Comparison of ENCODE assay signal across 8 cellular contexts in the genomic region with DNA sequence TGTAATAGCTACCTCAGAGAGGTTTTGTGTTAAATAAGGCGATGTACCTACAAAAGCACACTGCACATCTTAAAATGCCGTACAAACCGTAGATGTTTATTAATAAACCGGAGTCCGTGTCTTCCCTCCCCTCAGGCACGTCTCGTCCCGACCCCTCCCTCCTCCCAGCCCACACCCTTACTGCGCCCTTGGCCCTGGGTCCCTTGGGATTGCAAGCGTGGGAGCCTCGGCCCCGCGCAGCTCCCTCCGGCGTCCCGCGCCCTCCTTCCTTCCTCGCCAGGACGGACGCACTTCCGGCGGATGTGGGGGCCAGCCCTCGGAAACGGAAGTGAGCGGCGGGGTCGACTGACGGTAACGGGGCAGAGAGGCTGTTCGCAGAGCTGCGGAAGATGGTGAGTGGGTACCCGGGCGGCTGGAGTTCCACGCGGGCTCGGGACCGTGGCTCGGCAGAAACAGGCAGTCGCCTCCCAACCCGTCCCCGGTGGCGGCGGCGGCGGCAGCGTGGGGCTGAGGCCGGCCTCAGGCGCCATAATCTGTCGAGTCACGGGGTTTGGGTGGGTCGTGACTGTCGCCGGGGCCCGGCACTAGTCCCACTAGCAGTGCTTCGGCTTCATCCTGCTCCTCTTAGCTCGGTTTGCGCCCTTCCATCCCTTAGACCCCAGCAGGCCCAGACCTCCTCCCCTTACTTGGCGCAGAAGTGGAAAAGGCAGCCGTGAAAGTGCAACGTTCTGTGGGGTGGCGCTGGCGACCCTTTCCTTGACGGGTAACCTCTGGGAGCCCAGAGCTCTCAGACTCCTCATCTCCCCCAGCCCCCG. TPM values are rescaled to one million over a fixed set of nuclear protein-coding genes. Genes with fewer than 3 reads are reported as not detected.
DNase-seq lines count a peak whose midpoint lies in the region; ATAC-seq and TF ChIP-seq lines count a peak whose summit lies in the region.

A gene with protein sequence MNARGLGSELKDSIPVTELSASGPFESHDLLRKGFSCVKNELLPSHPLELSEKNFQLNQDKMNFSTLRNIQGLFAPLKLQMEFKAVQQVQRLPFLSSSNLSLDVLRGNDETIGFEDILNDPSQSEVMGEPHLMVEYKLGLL (plus strand): TSS at position 335 of the 815 bp plus-strand sequence. CDS start 55 bp downstream, at position 390.

- H3K27me3 ChIP-seq in GM23338 (ENCODE audit: insufficient read depth) (no peaks in the 10 kb centered on the region), neural cell (ENCODE audit: insufficient read depth, low read depth, low read length) (no peaks in the 10 kb centered on the region), stomach (no peaks in the 10 kb centered on the region)

- WGBS in stomach, 5 donors: 0% methylated on average over 21 to 64 of the region's 64 CpGs

- H3K9me3 ChIP-seq in neural cell (ENCODE audit: low read length) (no peaks in the 10 kb centered on the region), stomach (no peaks in the 10 kb centered on the region)

- H3K9ac ChIP-seq in neural cell (ENCODE audit: low read length): peak within 1 kb of the TSS; percentile 85

- H3K36me3 Mint-ChIP-seq in GM23338 (ENCODE audit: low read depth): peaks cover 28% of the 10 kb centered on the region

- H3K4me3 ChIP-seq in GM23338: peak within 1 kb of the TSS; percentile 92
- H3K4me3 ChIP-seq in LNCaP clone FGC (ENCODE audit: low read depth, low read length): peak within 1 kb of the TSS; percentile 91
- H3K4me3 ChIP-seq in fibroblast of villous mesenchyme (ENCODE audit: low read depth, low read length): peak within 1 kb of the TSS; percentile 94
- H3K4me3 ChIP-seq in neural cell (ENCODE audit: low read length): peak within 1 kb of the TSS; percentile 76
- peak within 1 kb of the TSS; percentile 79 to 97 (median 89) for H3K4me3 ChIP-seq in stomach

- peaks cover 29% of the 10 kb centered on the region for H4K20me1 ChIP-seq in GM23338 (replicated peaks; ENCODE audit: insufficient read depth)
- H4K20me1 ChIP-seq in neural cell (ENCODE audit: insufficient read depth): no peaks in the 10 kb centered on the region

- TF ChIP-seq RAD21 in neural cell (conservative IDR thresholded peaks at IDR 0.05): peak; percentile 34

- DNase-seq in ELR (ENCODE audit: low read depth): peak; percentile 96
- peak; percentile 94 for DNase-seq in GM23338 (ENCODE audit: low spot score)
- peak; percentile 59 for DNase-seq in LNCaP clone FGC (ENCODE audit: low read depth)
- DNase-seq in SIG-M5 treated with dmso at 0.1 percent for 504 hours (lab: John Stamatoyannopoulos, UW; ENCODE audit: unreplicated experiment): peak; percentile 88
- DNase-seq in activated gamma-delta T cell treated with Interleukin-2 at 50 U/mL for 16 hours: peak; percentile 91
- DNase-seq in fibroblast of villous mesenchyme (ENCODE audit: low read depth): peak; percentile 98
- DNase-seq in stomach: peak; percentile 93

- H3K79me2 ChIP-seq in GM23338 (replicated peaks; ENCODE audit: insufficient read depth) (peaks cover 82% of the 10 kb centered on the region), neural cell (replicated peaks; ENCODE audit: insufficient read depth, low read length) (peaks cover 58% of the 10 kb centered on the region)

- peaks cover 18% of the 10 kb centered on the region for H3K4me1 ChIP-seq in GM23338 (ENCODE audit: insufficient read depth)
- peaks cover 22 to 52% (median 31%) of the 10 kb centered on the region in 4 donors for H3K4me1 ChIP-seq in stomach

- H3K27ac Mint-ChIP-seq in GM23338: peak within 1 kb of the TSS; percentile 95

- TF ChIP-seq EP300 in neural cell (conservative IDR thresholded peaks at IDR 0.05; ENCODE audit: poor library complexity, severe bottlenecking) (peak; percentile 70), stomach (IDR thresholded peaks at IDR 0.05) (peak; percentile 62)

- intact Hi-C loops in stomach (cut with DNase I; ENCODE audit: low total_unique reads): no loop called here

- H3K36me3 ChIP-seq in GM23338 (ENCODE audit: insufficient read depth) (peaks cover 20% of the 10 kb centered on the region), neural cell (ENCODE audit: insufficient read depth, low read length) (no peaks in the 10 kb centered on the region), stomach (peaks cover 9 to 28% (median 23%) of the 10 kb centered on the region in 4 donors)

- no peak for TF ChIP-seq CTCF in GM23338 (conservative IDR thresholded peaks at IDR 0.05; ENCODE audit: low read depth in 2 of 2)
- no peak for TF ChIP-seq CTCF in LNCaP clone FGC (IDR thresholded peaks at IDR 0.05; ENCODE audit: control insufficient read depth, extremely low read depth, insufficient read depth)
- TF ChIP-seq CTCF in fibroblast of villous mesenchyme (IDR thresholded peaks at IDR 0.05; ENCODE audit: insufficient read depth, low read depth, low read length): no peak
- TF ChIP-seq CTCF in neural cell (IDR thresholded peaks at IDR 0.05; ENCODE audit: poor library complexity, severe bottlenecking): no peak
- no peak for TF ChIP-seq CTCF in stomach (IDR thresholded peaks at IDR 0.05)

- H3F3A ChIP-seq in GM23338 (replicated peaks; ENCODE audit: low read depth) (no peaks in the 10 kb centered on the region), neural cell (ENCODE audit: insufficient read depth, low read length, poor library complexity, severe bottlenecking) (no peaks in the 10 kb centered on the region)

- H3K27me3 Mint-ChIP-seq in GM23338 (ENCODE audit: insufficient read depth, low read depth, poor library complexity): peaks cover 3% of the 10 kb centered on the region

- peak within 1 kb of the TSS; percentile 96 for H3K4me3 Mint-ChIP-seq in GM23338

- peaks cover 29% of the 10 kb centered on the region for H3K4me1 Mint-ChIP-seq in GM23338

- no peaks in the 10 kb centered on the region for H3K9me3 Mint-ChIP-seq in GM23338

- H2AFZ ChIP-seq in GM23338 (peak within 1 kb of the TSS; percentile 97), neural cell (ENCODE audit: low read depth, low read length) (peak within 1 kb of the TSS; percentile 86)

- peak in 2 of 4 donors; percentile 93 for TF ChIP-seq POLR2A in stomach (IDR thresholded peaks at IDR 0.05)

- H3K9me2 ChIP-seq in GM23338 (ENCODE audit: insufficient read depth) (no peaks in the 10 kb centered on the region), neural cell (ENCODE audit: insufficient read depth, low read length) (no peaks in the 10 kb centered on the region)

- peak; percentile 97 for ATAC-seq in GM23338

- peak within 1 kb of the TSS; percentile 75 for H3K27ac ChIP-seq in GM23338 (ENCODE audit: low read depth)
- peak within 1 kb of the TSS; percentile 79 for H3K27ac ChIP-seq in neural cell (ENCODE audit: low read length)
- peak within 1 kb of the TSS; percentile 88 to 95 (median 94) for H3K27ac ChIP-seq in stomach

- peak within 1 kb of the TSS; percentile 94 for H3K4me2 ChIP-seq in GM23338
- H3K4me2 ChIP-seq in neural cell (ENCODE audit: low read length): peak within 1 kb of the TSS; percentile 90

TF ChIP-seq in GM23338, 12 proteins besides CTCF, POLR2A, EP300 and RAD21 (continues in another document):
- TF ChIP-seq EZH2 (IDR thresholded peaks at IDR 0.05; ENCODE audit: low read depth, unreplicated experiment) (no peak), ZNF331 (CRISPR knock-in tag; IDR thresholded peaks at IDR 0.05; ENCODE audit: low read depth) (no peak)

TF ChIP-seq in neural cell, 6 proteins besides CTCF, POLR2A, EP300 and RAD21:
- TF ChIP-seq MXI1 (conservative IDR thresholded peaks at IDR 0.05; ENCODE audit: poor library complexity, severe bottlenecking): peak; percentile 91
- TF ChIP-seq POLR2AphosphoS5 (IDR thresholded peaks at IDR 0.05): peak; percentile 99
- TF ChIP-seq, protein P1, sequence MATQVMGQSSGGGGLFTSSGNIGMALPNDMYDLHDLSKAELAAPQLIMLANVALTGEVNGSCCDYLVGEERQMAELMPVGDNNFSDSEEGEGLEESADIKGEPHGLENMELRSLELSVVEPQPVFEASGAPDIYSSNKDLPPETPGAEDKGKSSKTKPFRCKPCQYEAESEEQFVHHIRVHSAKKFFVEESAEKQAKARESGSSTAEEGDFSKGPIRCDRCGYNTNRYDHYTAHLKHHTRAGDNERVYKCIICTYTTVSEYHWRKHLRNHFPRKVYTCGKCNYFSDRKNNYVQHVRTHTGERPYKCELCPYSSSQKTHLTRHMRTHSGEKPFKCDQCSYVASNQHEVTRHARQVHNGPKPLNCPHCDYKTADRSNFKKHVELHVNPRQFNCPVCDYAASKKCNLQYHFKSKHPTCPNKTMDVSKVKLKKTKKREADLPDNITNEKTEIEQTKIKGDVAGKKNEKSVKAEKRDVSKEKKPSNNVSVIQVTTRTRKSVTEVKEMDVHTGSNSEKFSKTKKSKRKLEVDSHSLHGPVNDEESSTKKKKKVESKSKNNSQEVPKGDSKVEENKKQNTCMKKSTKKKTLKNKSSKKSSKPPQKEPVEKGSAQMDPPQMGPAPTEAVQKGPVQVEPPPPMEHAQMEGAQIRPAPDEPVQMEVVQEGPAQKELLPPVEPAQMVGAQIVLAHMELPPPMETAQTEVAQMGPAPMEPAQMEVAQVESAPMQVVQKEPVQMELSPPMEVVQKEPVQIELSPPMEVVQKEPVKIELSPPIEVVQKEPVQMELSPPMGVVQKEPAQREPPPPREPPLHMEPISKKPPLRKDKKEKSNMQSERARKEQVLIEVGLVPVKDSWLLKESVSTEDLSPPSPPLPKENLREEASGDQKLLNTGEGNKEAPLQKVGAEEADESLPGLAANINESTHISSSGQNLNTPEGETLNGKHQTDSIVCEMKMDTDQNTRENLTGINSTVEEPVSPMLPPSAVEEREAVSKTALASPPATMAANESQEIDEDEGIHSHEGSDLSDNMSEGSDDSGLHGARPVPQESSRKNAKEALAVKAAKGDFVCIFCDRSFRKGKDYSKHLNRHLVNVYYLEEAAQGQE (IDR thresholded peaks at IDR 0.05; ENCODE audit: borderline replicate concordance): peak; percentile 56
- no peak for TF ChIP-seq EZH2 (IDR thresholded peaks at IDR 0.05; ENCODE audit: borderline replicate concordance, insufficient read depth, low read length, poor library complexity, severe bottlenecking)

RNA-seq across cellular contexts. Expression of the gene that starts here (rescaled TPM):
- total RNA-seq in GM23338 (2014; rRNA removed; shearing (Covaris generic)): 92.6 and 95.9 TPM in 2 replicates
- polyA plus RNA-seq in GM23338 (2016; fragmentation: Nextera tagmentation; extraction: Ambion mirVana): 389 and 446 TPM in 2 replicates
- 107 and 108 TPM in 2 replicates for total RNA-seq in fibroblast of villous mesenchyme
- 158 and 167 TPM in 2 replicates for polyA plus RNA-seq in neural cell
- 65.7 and 69.0 TPM in 2 replicates for polyA minus RNA-seq in neural cell
- 10 to 100 TPM; 17.7 to 61.1 (median 25.0) TPM for total RNA-seq in stomach
- 100 to 1,000 TPM in 1 of 3 donors, 10 to 100 TPM in 2; 70.6 to 102 (median 77.6) TPM for polyA plus RNA-seq in stomach

Comparison
In these comparisons a context has a peak if more than half of its experiments do, and no peak if none do; other contexts are left out.
1. Peak in every context shown above with its lines: DNase-seq, ATAC-seq, H3K4me3 ChIP-seq and H3K27ac ChIP-seq.